ENCODE assay signal across 8 cellular contexts in the genomic region with DNA sequence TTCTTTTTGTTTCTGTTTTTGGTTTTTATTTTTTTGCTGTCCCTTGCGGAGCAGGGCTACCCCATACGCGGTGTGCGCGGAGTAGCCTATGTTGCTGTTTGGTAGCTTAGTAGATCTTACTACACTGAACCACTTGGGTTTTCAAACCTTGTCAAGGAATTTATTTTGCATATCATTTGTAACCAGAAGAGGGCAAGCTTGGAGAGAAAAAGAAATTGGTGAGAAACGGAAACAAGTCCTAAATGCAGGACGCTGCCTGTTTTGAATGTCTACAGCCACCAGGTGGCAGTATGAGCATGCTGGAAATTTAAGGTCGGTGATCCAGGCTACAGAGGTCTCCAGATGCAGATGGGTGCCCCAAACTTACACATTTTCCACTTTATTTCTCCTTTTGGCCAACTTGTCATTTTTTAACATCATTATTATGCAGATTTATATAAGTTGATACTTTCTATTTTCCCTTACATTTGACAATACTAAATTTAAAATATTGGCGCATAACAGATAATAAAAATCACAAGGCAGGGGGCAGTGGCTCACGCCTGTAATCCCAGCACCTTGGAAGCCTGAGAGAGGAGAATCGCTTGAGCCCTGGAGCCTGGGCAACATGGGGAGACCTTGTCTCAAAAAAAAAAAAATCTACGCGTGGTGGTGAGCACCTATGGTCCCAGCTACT. TPM values are rescaled to one million over a fixed set of nuclear protein-coding genes. Genes with fewer than 3 reads are reported as not detected.
DNase-seq lines count a peak whose midpoint lies in the region; ATAC-seq and TF ChIP-seq lines count a peak whose summit lies in the region.

No MANE protein-coding gene starts in this region.

- DNase-seq in DND-41: peak; percentile 85
- peak; percentile 88 for DNase-seq in GM23248
- DNase-seq in RWPE1 (ENCODE audit: low spot score): peak; percentile 84
- peak; percentile 63 for DNase-seq in activated T-helper 1 cell treated with anti-CD3 and anti-CD28 coated beads, Interleukin-12 subunit alpha, Interleukin-12 subunit beta, Interleukin-2, Interleukin-4 antibody, amounts not matched to agents 30 ng/mL and 10 ng/mL and 1 ng/mL, durations not matched to agents 14 hours and 24 hours and 36 hours (ENCODE audit: low spot score)
- peak; percentile 96 for DNase-seq in fibroblast of the aortic adventitia (ENCODE audit: low read depth)
- peak; percentile 46 for DNase-seq in occipital lobe (lab: John Stamatoyannopoulos, UW)
- DNase-seq in thyroid gland: peak; percentile 75 to 78

- no peaks in the 10 kb centered on the region for H3K79me2 ChIP-seq in DND-41 (ENCODE audit: insufficient read depth, low read length)
- no peaks in the 10 kb centered on the region for H3K79me2 ChIP-seq in GM23248 (ENCODE audit: insufficient read depth)
- H3K79me2 ChIP-seq in Loucy (ENCODE audit: insufficient read depth, low read length): no peaks in the 10 kb centered on the region

- H3K9me3 ChIP-seq in DND-41 (ENCODE audit: insufficient read depth, low read length, severe bottlenecking): no peaks in the 10 kb centered on the region
- H3K9me3 ChIP-seq in GM23248 (ENCODE audit: low read depth): no peaks in the 10 kb centered on the region
- no peaks in the 10 kb centered on the region for H3K9me3 ChIP-seq in Loucy (ENCODE audit: insufficient read depth, low read depth, low read length)
- no peaks in the 10 kb centered on the region for H3K9me3 ChIP-seq in thyroid gland

- H4K20me1 ChIP-seq in DND-41 (ENCODE audit: insufficient read depth, low read length): no peaks in the 10 kb centered on the region
- H4K20me1 ChIP-seq in GM23248 (ENCODE audit: insufficient read depth): no peaks in the 10 kb centered on the region
- H4K20me1 ChIP-seq in Loucy (ENCODE audit: insufficient read depth, low read length, poor library complexity, severe bottlenecking): no peaks in the 10 kb centered on the region

- ATAC-seq in DND-41 (ENCODE audit: insufficient read depth, low read depth): peak; percentile 90

- intact Hi-C loops in activated T-helper 1 cell treated with anti-CD3 and anti-CD28 coated beads, Interleukin-12 subunit alpha, Interleukin-12 subunit beta, Interleukin-2, Interleukin-4 antibody, amounts not matched to agents 30 ng/mL and 10 ng/mL and 1 ng/mL, durations not matched to agents 14 hours and 24 hours and 36 hours (cut with micrococcal nuclease): loop anchor here (1.0 to 10.0 kb wide), 8 partner anchors 16 to 1028 kb away; a partner anchor contains a TSS
- intact Hi-C loops in thyroid gland (cut with DNase I): no loop called here

- H3K27ac ChIP-seq in DND-41 (ENCODE audit: low read length) (no peak overlapping the region), GM23248 (no peak overlapping the region), RWPE1 (no peak overlapping the region), thyroid gland (no peak overlapping the region)

- 31% methylated on average over 13 of the region's 13 CpGs for WGBS in GM23248 (ENCODE audit: low coverage in 1 of 2, low lambda C conversion rate in 2 of 2, missing lambda C conversion rate in 2 of 2), 2 experiments
- 30 to 45% methylated on average over 13 of the region's 13 CpGs for WGBS in thyroid gland, 2 donors

- POLR2A ChIA-PET in RWPE1 (lab: Yijun Ruan, JAX; ENCODE audit: low non-redundant PET): no interaction called here

- CTCF ChIA-PET in RWPE1 (lab: Yijun Ruan, JAX): interaction anchor here (0.5 to 1.9 kb wide), 27 partner anchors 10 to 1407 kb away, joined by 3 to 15 read pairs (median 3); no protein-coding TSS in a partner anchor

- H3K4me3 ChIP-seq in DND-41 (ENCODE audit: low read depth in 1 of 2, low read length in 2 of 2) (no peak overlapping the region), GM23248 (no peak overlapping the region), Loucy (ENCODE audit: low read length, poor library complexity, severe bottlenecking) (no peak overlapping the region), fibroblast of the aortic adventitia (ENCODE audit: low read depth, low read length) (no peak overlapping the region), thyroid gland (replicated peaks in 1 of 3) (no peak overlapping the region)

- peaks cover 2% of the 10 kb centered on the region for H3K27me3 Mint-ChIP-seq in activated T-helper 1 cell treated with anti-CD3 and anti-CD28 coated beads, Interleukin-12 subunit alpha, Interleukin-12 subunit beta, Interleukin-2, Interleukin-4 antibody, amounts not matched to agents 30 ng/mL and 10 ng/mL and 1 ng/mL, durations not matched to agents 14 hours and 24 hours and 36 hours (ENCODE audit: insufficient read depth)

- H3K27ac Mint-ChIP-seq in activated T-helper 1 cell treated with anti-CD3 and anti-CD28 coated beads, Interleukin-12 subunit alpha, Interleukin-12 subunit beta, Interleukin-2, Interleukin-4 antibody, amounts not matched to agents 30 ng/mL and 10 ng/mL and 1 ng/mL, durations not matched to agents 14 hours and 24 hours and 36 hours: no peak overlapping the region

- no peaks in the 10 kb centered on the region for H3K9me2 ChIP-seq in GM23248 (ENCODE audit: insufficient read depth)
- H3K9me2 ChIP-seq in Loucy (replicated peaks; ENCODE audit: low read depth, low read length): no peaks in the 10 kb centered on the region

- H3K9ac ChIP-seq in DND-41 (ENCODE audit: low read depth, low read length) (no peak overlapping the region), GM23248 (no peak overlapping the region), Loucy (ENCODE audit: low read depth, low read length, poor library complexity, severe bottlenecking) (no peak overlapping the region)

- H3K4me1 Mint-ChIP-seq in activated T-helper 1 cell treated with anti-CD3 and anti-CD28 coated beads, Interleukin-12 subunit alpha, Interleukin-12 subunit beta, Interleukin-2, Interleukin-4 antibody, amounts not matched to agents 30 ng/mL and 10 ng/mL and 1 ng/mL, durations not matched to agents 14 hours and 24 hours and 36 hours (ENCODE audit: low read depth): peaks cover 21% of the 10 kb centered on the region

- no peaks in the 10 kb centered on the region for H3K36me3 Mint-ChIP-seq in activated T-helper 1 cell treated with anti-CD3 and anti-CD28 coated beads, Interleukin-12 subunit alpha, Interleukin-12 subunit beta, Interleukin-2, Interleukin-4 antibody, amounts not matched to agents 30 ng/mL and 10 ng/mL and 1 ng/mL, durations not matched to agents 14 hours and 24 hours and 36 hours (ENCODE audit: low read depth)

- H3K4me1 ChIP-seq in DND-41 (ENCODE audit: insufficient read depth, low read length): no peaks in the 10 kb centered on the region
- H3K4me1 ChIP-seq in GM23248 (ENCODE audit: insufficient read depth): no peaks in the 10 kb centered on the region
- no peaks in the 10 kb centered on the region for H3K4me1 ChIP-seq in Loucy (ENCODE audit: insufficient read depth, low read length, poor library complexity, severe bottlenecking)
- no peaks in the 10 kb centered on the region for H3K4me1 ChIP-seq in thyroid gland

- no peak for TF ChIP-seq POLR2A in thyroid gland (IDR thresholded peaks at IDR 0.05)

- H2AFZ ChIP-seq in DND-41 (ENCODE audit: low read depth, low read length) (no peak overlapping the region), GM23248 (no peak overlapping the region), Loucy (ENCODE audit: low read length) (no peak overlapping the region)

- in situ Hi-C loops in GM23248 (cut with MboI): no loop called here

- H3F3A ChIP-seq in GM23248 (ENCODE audit: insufficient read depth) (no peaks in the 10 kb centered on the region), Loucy (ENCODE audit: low read depth) (no peaks in the 10 kb centered on the region)

- H3K27me3 ChIP-seq in DND-41 (ENCODE audit: insufficient read depth, low read length, poor library complexity) (peaks cover 5% of the 10 kb centered on the region), GM23248 (replicated peaks; ENCODE audit: insufficient read depth) (no peaks in the 10 kb centered on the region), Loucy (ENCODE audit: insufficient read depth, low read length, poor library complexity, severe bottlenecking) (no peaks in the 10 kb centered on the region), thyroid gland (no peaks in the 10 kb centered on the region)

- H3K36me3 ChIP-seq in DND-41 (ENCODE audit: insufficient read depth, low read length): no peaks in the 10 kb centered on the region
- no peaks in the 10 kb centered on the region for H3K36me3 ChIP-seq in GM23248 (ENCODE audit: low read depth)
- no peaks in the 10 kb centered on the region for H3K36me3 ChIP-seq in Loucy (ENCODE audit: insufficient read depth, low read length)
- H3K36me3 ChIP-seq in thyroid gland: no peaks in the 10 kb centered on the region

- H3K4me2 ChIP-seq in DND-41 (ENCODE audit: insufficient read depth, low read length) (no peak overlapping the region), GM23248 (ENCODE audit: unreplicated experiment) (no peak overlapping the region), Loucy (ENCODE audit: low read depth, low read length, poor library complexity, severe bottlenecking) (peak overlapping the region; percentile 28)

- H3K4me3 Mint-ChIP-seq in activated T-helper 1 cell treated with anti-CD3 and anti-CD28 coated beads, Interleukin-12 subunit alpha, Interleukin-12 subunit beta, Interleukin-2, Interleukin-4 antibody, amounts not matched to agents 30 ng/mL and 10 ng/mL and 1 ng/mL, durations not matched to agents 14 hours and 24 hours and 36 hours: no peak overlapping the region

- TF ChIP-seq CTCF in DND-41 (IDR thresholded peaks at IDR 0.05; ENCODE audit: borderline replicate concordance, extremely low read depth, low read length, poor library complexity, severe bottlenecking): peak; percentile 97
- peak; percentile 98 for TF ChIP-seq CTCF in Loucy (conservative IDR thresholded peaks at IDR 0.05; ENCODE audit: low read length)
- TF ChIP-seq CTCF in RWPE1 (conservative IDR thresholded peaks at IDR 0.05; ENCODE audit: low read depth): peak; percentile 99
- peak; percentile 88 for TF ChIP-seq CTCF in fibroblast of the aortic adventitia (IDR thresholded peaks at IDR 0.05; ENCODE audit: insufficient read depth, low read length)
- peak; percentile 82 to 98 (median 92) for TF ChIP-seq CTCF in thyroid gland (IDR thresholded peaks at IDR 0.05)

- no peaks in the 10 kb centered on the region for H3K9me3 Mint-ChIP-seq in activated T-helper 1 cell treated with anti-CD3 and anti-CD28 coated beads, Interleukin-12 subunit alpha, Interleukin-12 subunit beta, Interleukin-2, Interleukin-4 antibody, amounts not matched to agents 30 ng/mL and 10 ng/mL and 1 ng/mL, durations not matched to agents 14 hours and 24 hours and 36 hours

RNA-seq across cellular contexts. Expression of a gene that starts 15.3 kb away (rescaled TPM):
- total RNA-seq in GM23248 (2014; rRNA removed; shearing (Covaris generic)): 14.7 and 26.2 TPM in 2 replicates
- 77.5 and 87.9 TPM in 2 replicates for polyA plus RNA-seq in GM23248 (2016; fragmentation: Nextera tagmentation; extraction: Ambion mirVana)
- 98.6 and 103 TPM in 2 replicates for total RNA-seq in activated T-helper 1 cell treated with anti-CD3 and anti-CD28 coated beads, Interleukin-12 subunit alpha, Interleukin-12 subunit beta, Interleukin-2, Interleukin-4 antibody, amounts not matched to agents 30 ng/mL and 10 ng/mL and 1 ng/mL, durations not matched to agents 14 hours and 24 hours and 36 hours
- total RNA-seq in fibroblast of the aortic adventitia (ENCODE audit: low replicate concordance) (34.8 and 48.0 TPM in 2 replicates), occipital lobe (68.0 TPM), thyroid gland (10 to 100 TPM; 31.6 to 49.0 (median 42.8) TPM)

RNA-seq across cellular contexts. Expression of a gene that starts 50.1 kb away (rescaled TPM):
- 9.5 and 9.9 TPM in 2 replicates for total RNA-seq in GM23248 (2014; rRNA removed; shearing (Covaris generic))
- polyA plus RNA-seq in GM23248 (2016; fragmentation: Nextera tagmentation; extraction: Ambion mirVana): 6.8 and 9.5 TPM in 2 replicates
- 8.2 and 10.7 TPM in 2 replicates for total RNA-seq in activated T-helper 1 cell treated with anti-CD3 and anti-CD28 coated beads, Interleukin-12 subunit alpha, Interleukin-12 subunit beta, Interleukin-2, Interleukin-4 antibody, amounts not matched to agents 30 ng/mL and 10 ng/mL and 1 ng/mL, durations not matched to agents 14 hours and 24 hours and 36 hours
- total RNA-seq in fibroblast of the aortic adventitia (ENCODE audit: low replicate concordance) (3.9 and 8.5 TPM in 2 replicates), occipital lobe (67.1 TPM), thyroid gland (10 to 100 TPM; 21.1 to 26.8 (median 23.9) TPM)

Comparison
In these comparisons a context has a peak if more than half of its experiments do, and no peak if none do; other contexts are left out.
1. DNase-seq: peak in every context shown above with its lines; median percentile 96 in fibroblast of the aortic adventitia; 88 in GM23248; 85 in DND-41; 84 in RWPE1; 76 in thyroid gland; 63 in activated T-helper 1 cell treated with anti-CD3 and anti-CD28 coated beads, Interleukin-12 subunit alpha, Interleukin-12 subunit beta, Interleukin-2, Interleukin-4 antibody, amounts not matched to agents 30 ng/mL and 10 ng/mL and 1 ng/mL, durations not matched to agents 14 hours and 24 hours and 36 hours; 46 in occipital lobe.